2 cellular contexts compared by ENCODE assay signal in genomic region chr10:70532554-70533188, GRCh38.
TF ChIP-seq lines count a peak whose summit lies in the region.

No MANE protein-coding gene starts in this region.

TF ChIP-seq in HepG2, 621 proteins besides CTCF, POLR2A, EP300 and RAD21:
- TF ChIP-seq MXD4 (CRISPR knock-in tag; IDR thresholded peaks at IDR 0.05) = no peak
- TF ChIP-seq ZNF629 (CRISPR knock-in tag; conservative IDR thresholded peaks at IDR 0.05) = peak; percentile 65
TF ChIP-seq in HepG2: peak in this region for 1.

TF ChIP-seq in K562, 482 proteins besides CTCF, POLR2A, EP300 and RAD21:
- TF ChIP-seq CTCFL (IDR thresholded peaks at IDR 0.05; ENCODE audit: borderline replicate concordance, insufficient read depth, low read depth, low read length, poor library complexity, severe bottlenecking) (peak; percentile 41), ZBTB7A (IDR thresholded peaks at IDR 0.05; ENCODE audit: borderline replicate concordance, control insufficient read depth, low read depth, low read length) (0 out of 2 replicates have a peak, but pooled peaks have one; percentile 13), IFI16 (CRISPR knock-in tag; IDR thresholded peaks at IDR 0.05) (no peak)
